28 cellular contexts compared by ENCODE assay signal in the genomic region with DNA sequence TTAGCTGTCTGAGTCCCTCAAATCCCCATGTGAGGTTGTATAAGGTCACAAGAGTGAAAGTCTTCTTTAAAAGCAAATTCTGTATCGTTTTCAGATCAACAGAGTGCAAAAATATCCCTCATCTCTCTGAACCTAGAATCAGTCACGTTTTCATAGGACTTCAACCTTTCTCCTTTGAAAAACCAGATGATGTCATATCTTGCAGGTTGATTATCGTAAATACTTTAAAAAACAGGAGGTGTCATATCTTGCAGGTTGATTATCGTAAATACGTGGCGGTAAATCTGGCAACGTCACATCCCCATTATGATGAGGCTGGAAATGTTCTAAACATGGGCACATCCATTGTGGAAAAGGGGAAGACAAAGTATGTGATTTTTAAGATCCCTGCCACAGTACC. TPM values are rescaled to one million over a fixed set of nuclear protein-coding genes. Genes with fewer than 3 reads are reported as not detected.
"Had no signal": no experiment of that assay in that cellular context is flagged by ENCODE, and none has a peak within 500 bp of the region (broad histone marks: within the 10 kb centered on the region; RNA-seq: fewer than 3 reads in every experiment).

No MANE protein-coding gene starts in this region.

- H3K9ac ChIP-seq: neural progenitor cell had no signal

- H3K4me1 ChIP-seq: neural progenitor cell, spleen had no signal

- H3K9me3 ChIP-seq: gastrocnemius medialis, ovary, spleen, thoracic aorta had no signal

- H3K27ac ChIP-seq: gastrocnemius medialis, neural progenitor cell, ovary, spleen, thoracic aorta had no signal

- H3K4me2 ChIP-seq: neural progenitor cell had no signal

- H2AFZ ChIP-seq: neural progenitor cell had no signal

- ATAC-seq: esophagus mucosa; gastrocnemius medialis; left lobe of liver; naive thymus-derived CD8-positive, alpha-beta T cell; right cardiac atrium; stimulated activated memory B cell treated with anti-CD40 and anti-IgM and Interleukin-4, amounts not matched to agents 10 μg/mL and 1 μg/mL and 100 μg/mL, for 72 hours had no signal

- H3K27me3 ChIP-seq: dorsolateral prefrontal cortex, gastrocnemius medialis, neural progenitor cell, ovary, spleen had no signal

- FAIRE-seq: urothelium cell line had no signal

- H3K4me3 ChIP-seq: dorsolateral prefrontal cortex, gastrocnemius medialis, neural progenitor cell, ovary, spleen, thoracic aorta had no signal

- H3K36me3 ChIP-seq: gastrocnemius medialis, neural progenitor cell, ovary, spleen, thoracic aorta had no signal

- DNase-seq: cortex of kidney; dorsolateral prefrontal cortex; effector CD8-positive, alpha-beta T cell; gastrocnemius medialis; glutamatergic neuron; islet precursor cell; mammary epithelial cell; naive thymus-derived CD8-positive, alpha-beta T cell; nucleus accumbens; spleen; stimulated activated CD4-positive, alpha-beta T cell treated with anti-CD3 and anti-CD28 coated beads, Interleukin-15, amount 100 ng/mL, for 24 hours; stimulated activated CD4-positive, alpha-beta T cell treated with anti-CD3 and anti-CD28 coated beads, Interleukin-1b, Interleukin-23, amount 100 ng/mL, for 48 hours; stimulated activated CD4-positive, alpha-beta T cell treated with anti-CD3 and anti-CD28 coated beads, Interleukin-4, amount 100 ng/mL, for 24 hours; trophoblast cell had no signal

RNA-seq across cellular contexts. Expression of a gene that starts 25.9 kb away (rescaled TPM):
- total RNA-seq: chondrocyte; fibroblast of villous mesenchyme; gastrocnemius medialis; mammary epithelial cell; mesenteric fat pad; mononuclear cell; naive thymus-derived CD8-positive, alpha-beta T cell; posterior vena cava; right cardiac atrium; spleen; subcutaneous adipose tissue; thoracic aorta had no signal
- polyA plus RNA-seq: mammary epithelial cell; naive thymus-derived CD8-positive, alpha-beta T cell; right cardiac atrium; spleen had no signal
